In genomic region chr2:188292446-188293239, GRCh38 we compare ENCODE assay signal across 9 cellular contexts. TPM values are rescaled to one million over a fixed set of nuclear protein-coding genes. Genes with fewer than 3 reads are reported as not detected.
DNase-seq lines count a peak whose midpoint lies in the region; ATAC-seq and TF ChIP-seq lines count a peak whose summit lies in the region.
"Had no signal": no experiment of that assay in that cellular context is flagged by ENCODE, and none has a peak within 500 bp of the region (broad histone marks: within the 10 kb centered on the region; RNA-seq: fewer than 3 reads in every experiment).

No MANE protein-coding gene starts in this region.

- intact Hi-C loops in lower lobe of right lung (cut with DNase I) = no loop called here

- H3K27me3 Mint-ChIP-seq in activated CD4-positive, alpha-beta T cell treated with anti-CD3 and anti-CD28 coated beads, Interleukin-2, amount 10 ng/mL, durations not matched to agents 7 days and 5 days = peaks cover 41% of the 10 kb centered on the region
- H3K27me3 Mint-ChIP-seq in type B pancreatic cell = no peaks in the 10 kb centered on the region

- H3K27ac ChIP-seq in ectodermal cell (ENCODE audit: insufficient read depth, low read depth, low read length, poor library complexity, severe bottlenecking) = peak overlapping the region; percentile 91
- peak overlapping the region; percentile 94 for H3K27ac ChIP-seq in lower lobe of right lung

- no peak overlapping the region for H3K27ac Mint-ChIP-seq in activated CD4-positive, alpha-beta T cell treated with anti-CD3 and anti-CD28 coated beads, Interleukin-2, amount 10 ng/mL, durations not matched to agents 7 days and 5 days
- peak overlapping the region; percentile 94 for H3K27ac Mint-ChIP-seq in type B pancreatic cell

- WGBS in ectodermal cell, 2 experiments = 0 to 1% methylated on average over 51 of the region's 51 CpGs

- peak; percentile 91 to 92 for ATAC-seq in lower lobe of right lung

- CTCF ChIA-PET in activated CD4-positive, alpha-beta T cell treated with anti-CD3 and anti-CD28 coated beads, Interleukin-2, amount 10 ng/mL, durations not matched to agents 7 days and 5 days (lab: Charles Lee) = interaction anchor here (1.4 kb wide), 1 partner anchor 11 kb away, joined by 4 read pairs; no protein-coding TSS in a partner anchor

- DNase-seq in activated CD4-positive, alpha-beta T cell treated with anti-CD3 and anti-CD28 coated beads for 48 hours = peak; percentile 4
- no peak for DNase-seq in activated CD4-positive, alpha-beta T cell treated with anti-CD3 and anti-CD28 coated beads, Interleukin-2, amount 10 ng/mL, durations not matched to agents 7 days and 5 days
- DNase-seq in RKO (ENCODE audit: low spot score) (peak; percentile 91), lower lobe of right lung (peak; percentile 84), type B pancreatic cell (ENCODE audit: extremely low spot score, unreplicated experiment) (peak; percentile 83), OCI-M2 (lab: John Stamatoyannopoulos, UW; ENCODE audit: unreplicated experiment) (no peak)
- DNase-seq in effector CD4-positive, alpha-beta T cell = no peak
- DNase-seq: DND-41 had no signal

- TF ChIP-seq CTCF in lower lobe of right lung (IDR thresholded peaks at IDR 0.05) (no peak), type B pancreatic cell (conservative IDR thresholded peaks at IDR 0.05) (no peak)

- H3K4me1 ChIP-seq in ectodermal cell (ENCODE audit: control insufficient read depth, insufficient read depth, low read length) = no peaks in the 10 kb centered on the region
- peaks cover 18% of the 10 kb centered on the region for H3K4me1 ChIP-seq in lower lobe of right lung

- H3K4me3 ChIP-seq in ectodermal cell (ENCODE audit: insufficient read depth, low read depth, low read length) (peak overlapping the region; percentile 88), lower lobe of right lung (peak overlapping the region; percentile 79)

- H3K36me3 Mint-ChIP-seq in activated CD4-positive, alpha-beta T cell treated with anti-CD3 and anti-CD28 coated beads, Interleukin-2, amount 10 ng/mL, durations not matched to agents 7 days and 5 days (ENCODE audit: low read depth) = no peaks in the 10 kb centered on the region
- no peaks in the 10 kb centered on the region for H3K36me3 Mint-ChIP-seq in type B pancreatic cell

- POLR2A ChIA-PET in activated CD4-positive, alpha-beta T cell treated with anti-CD3 and anti-CD28 coated beads, Interleukin-2, amount 10 ng/mL, durations not matched to agents 7 days and 5 days (lab: Charles Lee) = interaction anchor here (0.6 kb wide), 1 partner anchor 46 kb away, joined by 3 read pairs; no protein-coding TSS in a partner anchor

- H3K27me3 ChIP-seq in ectodermal cell (ENCODE audit: control insufficient read depth, insufficient read depth, low read length, poor library complexity, severe bottlenecking) = no peaks in the 10 kb centered on the region
- no peaks in the 10 kb centered on the region for H3K27me3 ChIP-seq in lower lobe of right lung (ENCODE audit: low read depth)

- no peak overlapping the region for H3K4me3 Mint-ChIP-seq in activated CD4-positive, alpha-beta T cell treated with anti-CD3 and anti-CD28 coated beads, Interleukin-2, amount 10 ng/mL, durations not matched to agents 7 days and 5 days
- H3K4me3 Mint-ChIP-seq in type B pancreatic cell = peak overlapping the region; percentile 97

- no peaks in the 10 kb centered on the region for H3K9me3 ChIP-seq in ectodermal cell (ENCODE audit: control insufficient read depth, low read length)
- H3K9me3 ChIP-seq in lower lobe of right lung = no peaks in the 10 kb centered on the region

- H3K36me3 ChIP-seq in ectodermal cell (ENCODE audit: control insufficient read depth, insufficient read depth, low read length) = no peaks in the 10 kb centered on the region
- no peaks in the 10 kb centered on the region for H3K36me3 ChIP-seq in lower lobe of right lung

- H3K9me3 Mint-ChIP-seq in activated CD4-positive, alpha-beta T cell treated with anti-CD3 and anti-CD28 coated beads, Interleukin-2, amount 10 ng/mL, durations not matched to agents 7 days and 5 days = no peaks in the 10 kb centered on the region
- no peaks in the 10 kb centered on the region for H3K9me3 Mint-ChIP-seq in type B pancreatic cell

- peaks cover 12% of the 10 kb centered on the region for H3K4me1 Mint-ChIP-seq in activated CD4-positive, alpha-beta T cell treated with anti-CD3 and anti-CD28 coated beads, Interleukin-2, amount 10 ng/mL, durations not matched to agents 7 days and 5 days
- H3K4me1 Mint-ChIP-seq in type B pancreatic cell (ENCODE audit: unreplicated experiment) = peaks cover 24% of the 10 kb centered on the region

RNA-seq across cellular contexts. Expression of gene GULP1, which starts 1.0 kb away (rescaled TPM):
- not detected for total RNA-seq in activated CD4-positive, alpha-beta T cell treated with anti-CD3 and anti-CD28 coated beads, Interleukin-2, amount 10 ng/mL, durations not matched to agents 7 days and 5 days
- polyA plus RNA-seq in ectodermal cell (2013, experiment 1 of 4) = 88.3 TPM
- 96.1 TPM for polyA plus RNA-seq in ectodermal cell (2013, experiment 2 of 4)
- 85.3 TPM for polyA plus RNA-seq in ectodermal cell (2013, experiment 3 of 4)
- polyA plus RNA-seq in ectodermal cell (2013, experiment 4 of 4) = 98.1 TPM
- 27.6 TPM for total RNA-seq in lower lobe of right lung
- 26.3 and 49.0 TPM in 2 replicates for total RNA-seq in type B pancreatic cell (ENCODE audit: low replicate concordance)

Comparison
In these comparisons a context has a peak if more than half of its experiments do, and no peak if none do; other contexts are left out.
1. DNase-seq: peak in activated CD4-positive, alpha-beta T cell treated with anti-CD3 and anti-CD28 coated beads for 48 hours (single experiment), RKO (single experiment), lower lobe of right lung (single experiment) and type B pancreatic cell (single experiment); none in activated CD4-positive, alpha-beta T cell treated with anti-CD3 and anti-CD28 coated beads, Interleukin-2, amount 10 ng/mL, durations not matched to agents 7 days and 5 days (single experiment), OCI-M2 (single experiment) and effector CD4-positive, alpha-beta T cell (single experiment).
2. RNA of gene GULP1, which starts 1.0 kb away (total RNA-seq): 26.3 to 49.0 TPM in type B pancreatic cell and 27.6 TPM in lower lobe of right lung (single experiment); not detected in activated CD4-positive, alpha-beta T cell treated with anti-CD3 and anti-CD28 coated beads, Interleukin-2, amount 10 ng/mL, durations not matched to agents 7 days and 5 days; every median in the first group is over 10 times any median in the second.